30 cellular contexts compared by ENCODE assay signal in genomic region chr6:7901780-7902179, GRCh38.
"Had no signal": no experiment of that assay in that cellular context is flagged by ENCODE, and none has a peak within 500 bp of the region (broad histone marks: within the 10 kb centered on the region; RNA-seq: fewer than 3 reads in every experiment).

No MANE protein-coding gene starts in this region.

- ATAC-seq: activated CD8-positive, alpha-beta T cell treated with anti-CD3 and anti-CD28 coated beads for 36 hours; activated naive CD4-positive, alpha-beta T cell treated with anti-CD3 and anti-CD28 coated beads, Interleukin-2, amount 50 U/mL, for 72 hours; activated T-cell treated with anti-CD3 and anti-CD28 coated beads, Interleukin-2, amount 50 U/mL, for 72 hours; activated T-helper 17 cell treated with anti-CD3 and anti-CD28 coated beads, Interleukin-2, amount 50 U/mL, for 72 hours had no signal

- H3K4me3 Mint-ChIP-seq: activated CD8-positive, alpha-beta T cell treated with anti-CD3 and anti-CD28 coated beads for 36 hours; activated T-cell treated with anti-CD3 and anti-CD28 coated beads, Interleukin-2, amount 50 U/mL, for 72 hours; activated T-helper 17 cell treated with anti-CD3 and anti-CD28 coated beads, Interleukin-2, amount 50 U/mL, for 72 hours; brain had no signal

- H3K27ac Mint-ChIP-seq: activated CD8-positive, alpha-beta T cell treated with anti-CD3 and anti-CD28 coated beads for 36 hours; activated T-helper 17 cell treated with anti-CD3 and anti-CD28 coated beads, Interleukin-2, amount 50 U/mL, for 72 hours; brain had no signal

- H3K4me1 Mint-ChIP-seq: activated T-helper 17 cell treated with anti-CD3 and anti-CD28 coated beads, Interleukin-2, amount 50 U/mL, for 72 hours had no signal

- DNase-seq: activated CD4-positive, alpha-beta T cell treated with anti-CD3 and anti-CD28 coated beads for 1 hour; activated CD4-positive, alpha-beta T cell treated with anti-CD3 and anti-CD28 coated beads for 48 hours; activated CD4-positive, CD25-positive, alpha-beta regulatory T cell; activated CD8-positive, alpha-beta T cell treated with anti-CD3 and anti-CD28 coated beads for 36 hours; activated effector memory CD4-positive, alpha-beta T cell treated with anti-CD3 and anti-CD28 coated beads, Interleukin-2, amount 50 U/mL, for 16 hours; activated naive CD4-positive, alpha-beta T cell; activated T-cell treated with anti-CD3 and anti-CD28 coated beads, Interleukin-2, amount 50 U/mL, for 1 hour; activated T-cell treated with anti-CD3 and anti-CD28 coated beads, Interleukin-2, amount 50 U/mL, for 72 hours; caudate nucleus; NCI-H1105; NCI-H1417 treated with DMSO at 0.1 percent for 48 hours; NCI-H187 treated with DMSO at 0.1 percent for 48 hours; NCI-H2081; NCI-H2171 treated with DMSO at 0.1 percent for 48 hours; NCI-H226; NCI-H446 treated with DMSO at 0.1 percent for 48 hours; NCI-H524; NCI-H69; NCI-H82; PC-9; Right ventricle myocardium superior; SW 1271; T1000; WERI-Rb-1 had no signal

- H3K27me3 Mint-ChIP-seq: activated CD8-positive, alpha-beta T cell treated with anti-CD3 and anti-CD28 coated beads for 36 hours; activated T-helper 17 cell treated with anti-CD3 and anti-CD28 coated beads, Interleukin-2, amount 50 U/mL, for 72 hours; brain had no signal

- H3K4me1 ChIP-seq: adrenal gland had no signal

- H2AFZ ChIP-seq: PC-9 had no signal

- H3K9me3 Mint-ChIP-seq: activated CD8-positive, alpha-beta T cell treated with anti-CD3 and anti-CD28 coated beads for 36 hours; activated naive CD4-positive, alpha-beta T cell treated with anti-CD3 and anti-CD28 coated beads, Interleukin-2, amount 50 U/mL, for 72 hours; activated T-cell treated with anti-CD3 and anti-CD28 coated beads, Interleukin-2, amount 50 U/mL, for 72 hours; activated T-helper 17 cell treated with anti-CD3 and anti-CD28 coated beads, Interleukin-2, amount 50 U/mL, for 72 hours; brain had no signal

- H3K4me2 ChIP-seq: PC-9 had no signal

- H3K27me3 ChIP-seq: adrenal gland had no signal

- H3K9me3 ChIP-seq: adrenal gland had no signal

- FAIRE-seq: bronchial epithelial cell, RCC 7860 had no signal

- H3K27ac ChIP-seq: PC-9, WERI-Rb-1 had no signal

- H3K4me3 ChIP-seq: adrenal gland, PC-9 had no signal
